ENCODE assay signal across 21 cellular contexts in the genomic region with DNA sequence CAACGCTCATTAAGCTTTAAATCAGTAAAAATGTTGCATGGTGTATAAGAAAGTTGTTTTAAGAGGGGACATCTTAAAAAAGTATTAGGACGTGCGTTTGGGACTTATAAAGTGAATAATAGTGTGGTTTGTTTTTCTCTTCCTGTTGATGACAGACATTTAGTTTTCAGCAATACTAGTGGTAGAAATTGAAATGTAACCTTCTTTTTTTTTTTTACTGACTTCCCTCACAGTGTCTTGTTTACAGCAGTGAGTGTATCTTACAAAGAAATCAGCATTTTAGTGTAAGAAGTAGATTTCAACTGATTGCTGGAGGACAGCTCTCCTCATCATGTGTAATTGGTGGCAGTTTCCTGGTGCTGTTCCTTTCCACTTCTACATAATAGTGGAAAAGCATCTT. TPM values are rescaled to one million over a fixed set of nuclear protein-coding genes. Genes with fewer than 3 reads are reported as not detected.
DNase-seq lines count a peak whose midpoint lies in the region; ATAC-seq and TF ChIP-seq lines count a peak whose summit lies in the region.
"Had no signal": no experiment of that assay in that cellular context is flagged by ENCODE, and none has a peak within 500 bp of the region (broad histone marks: within the 10 kb centered on the region; RNA-seq: fewer than 3 reads in every experiment).

No MANE protein-coding gene starts in this region.

- H3K4me1 Mint-ChIP-seq in activated naive CD4-positive, alpha-beta T cell treated with anti-CD3 and anti-CD28 coated beads, Interleukin-2, amount 10 ng/mL, durations not matched to agents 7 days and 5 days = peaks cover 31% of the 10 kb centered on the region
- H3K4me1 Mint-ChIP-seq in T-cell = peaks cover 63 to 70% (median 65%) of the 10 kb centered on the region in 3 donors
- H3K4me1 Mint-ChIP-seq in activated naive CD8-positive, alpha-beta T cell treated with anti-CD3 and anti-CD28 coated beads for 36 hours = peaks cover 29% of the 10 kb centered on the region
- H3K4me1 Mint-ChIP-seq in stimulated activated effector memory CD8-positive, alpha-beta T cell treated with anti-CD3 and anti-CD28 coated beads, Interleukin-12 subunit alpha, Interleukin-12 subunit beta, amount 100 ng/mL, for 72 hours = peaks cover 39% of the 10 kb centered on the region

- no peaks in the 10 kb centered on the region for H3K9me3 Mint-ChIP-seq in activated naive CD4-positive, alpha-beta T cell treated with anti-CD3 and anti-CD28 coated beads, Interleukin-2, amount 10 ng/mL, durations not matched to agents 7 days and 5 days
- H3K9me3 Mint-ChIP-seq in T-cell = no peaks in the 10 kb centered on the region
- no peaks in the 10 kb centered on the region for H3K9me3 Mint-ChIP-seq in activated naive CD8-positive, alpha-beta T cell treated with anti-CD3 and anti-CD28 coated beads for 36 hours
- no peaks in the 10 kb centered on the region for H3K9me3 Mint-ChIP-seq in stimulated activated effector memory CD8-positive, alpha-beta T cell treated with anti-CD3 and anti-CD28 coated beads, Interleukin-12 subunit alpha, Interleukin-12 subunit beta, amount 100 ng/mL, for 72 hours

- no peak overlapping the region for H3K4me3 ChIP-seq in tibial nerve
- H3K4me3 ChIP-seq: BLaER1, spleen, suprapubic skin had no signal

- peak; percentile 60 to 78 (median 70) for ATAC-seq in T-cell (replicated peaks in 1 of 4)
- no peak for ATAC-seq in stimulated activated effector memory CD8-positive, alpha-beta T cell treated with anti-CD3 and anti-CD28 coated beads, Interleukin-12 subunit alpha, Interleukin-12 subunit beta, amount 100 ng/mL, for 72 hours
- ATAC-seq: left cardiac atrium, Panc1, right cardiac atrium had no signal

- peaks cover 0 to 68% (median 6%) of the 10 kb centered on the region in 3 donors for H3K36me3 ChIP-seq in tibial nerve

- peaks cover 74% of the 10 kb centered on the region for H3K36me3 Mint-ChIP-seq in activated naive CD4-positive, alpha-beta T cell treated with anti-CD3 and anti-CD28 coated beads, Interleukin-2, amount 10 ng/mL, durations not matched to agents 7 days and 5 days
- H3K36me3 Mint-ChIP-seq in T-cell = peaks cover 70% of the 10 kb centered on the region
- peaks cover 56% of the 10 kb centered on the region for H3K36me3 Mint-ChIP-seq in activated naive CD8-positive, alpha-beta T cell treated with anti-CD3 and anti-CD28 coated beads for 36 hours
- peaks cover 100% of the 10 kb centered on the region for H3K36me3 Mint-ChIP-seq in stimulated activated effector memory CD8-positive, alpha-beta T cell treated with anti-CD3 and anti-CD28 coated beads, Interleukin-12 subunit alpha, Interleukin-12 subunit beta, amount 100 ng/mL, for 72 hours

- no peaks in the 10 kb centered on the region for H3K4me1 ChIP-seq in tibial nerve
- H3K4me1 ChIP-seq: BLaER1, suprapubic skin had no signal

- no peak for TF ChIP-seq EP300 in tibial nerve (IDR thresholded peaks at IDR 0.05)

- H3K27me3 ChIP-seq in tibial nerve = no peaks in the 10 kb centered on the region
- H3K27me3 ChIP-seq: BLaER1, spleen, suprapubic skin had no signal

- peak overlapping the region; percentile 93 for H3K27ac Mint-ChIP-seq in activated naive CD4-positive, alpha-beta T cell treated with anti-CD3 and anti-CD28 coated beads, Interleukin-2, amount 10 ng/mL, durations not matched to agents 7 days and 5 days
- H3K27ac Mint-ChIP-seq in T-cell = peak overlapping the region; percentile 86 to 95
- peak overlapping the region; percentile 25 for H3K27ac Mint-ChIP-seq in activated naive CD8-positive, alpha-beta T cell treated with anti-CD3 and anti-CD28 coated beads for 36 hours
- peak overlapping the region; percentile 79 for H3K27ac Mint-ChIP-seq in stimulated activated effector memory CD8-positive, alpha-beta T cell treated with anti-CD3 and anti-CD28 coated beads, Interleukin-12 subunit alpha, Interleukin-12 subunit beta, amount 100 ng/mL, for 72 hours

- WGBS in tibial nerve, 2 donors = 85 to 87% methylated on average over 3 of the region's 3 CpGs

- H3K27me3 Mint-ChIP-seq in activated naive CD4-positive, alpha-beta T cell treated with anti-CD3 and anti-CD28 coated beads, Interleukin-2, amount 10 ng/mL, durations not matched to agents 7 days and 5 days = no peaks in the 10 kb centered on the region
- no peaks in the 10 kb centered on the region for H3K27me3 Mint-ChIP-seq in T-cell
- H3K27me3 Mint-ChIP-seq in activated naive CD8-positive, alpha-beta T cell treated with anti-CD3 and anti-CD28 coated beads for 36 hours = no peaks in the 10 kb centered on the region

- CTCF ChIA-PET in activated naive CD4-positive, alpha-beta T cell treated with anti-CD3 and anti-CD28 coated beads, Interleukin-2, amount 10 ng/mL, durations not matched to agents 7 days and 5 days (lab: Charles Lee) = interaction anchor here (0.6 to 1.4 kb wide), 7 partner anchors 11 to 1336 kb away, joined by 3 to 5 read pairs (median 3); no protein-coding TSS in a partner anchor
- CTCF ChIA-PET in T-cell (lab: Charles Lee) = interaction anchor here (0.6 to 1.9 kb wide), 9 partner anchors 13 to 754 kb away, joined by 3 to 20 read pairs (median 3); no protein-coding TSS in a partner anchor

- TF ChIP-seq POLR2A in tibial nerve (IDR thresholded peaks at IDR 0.05) = no peak

- H3K4me3 Mint-ChIP-seq in activated naive CD4-positive, alpha-beta T cell treated with anti-CD3 and anti-CD28 coated beads, Interleukin-2, amount 10 ng/mL, durations not matched to agents 7 days and 5 days = no peak overlapping the region
- H3K4me3 Mint-ChIP-seq in T-cell = peak overlapping the region; percentile 26 to 54 (median 49)
- no peak overlapping the region for H3K4me3 Mint-ChIP-seq in activated naive CD8-positive, alpha-beta T cell treated with anti-CD3 and anti-CD28 coated beads for 36 hours
- peak overlapping the region; percentile 14 for H3K4me3 Mint-ChIP-seq in stimulated activated effector memory CD8-positive, alpha-beta T cell treated with anti-CD3 and anti-CD28 coated beads, Interleukin-12 subunit alpha, Interleukin-12 subunit beta, amount 100 ng/mL, for 72 hours

- POLR2A ChIA-PET in T-cell (lab: Charles Lee) = interaction anchor here in 1 of 2 donors (0.6 kb wide), 1 partner anchor 115 kb away, joined by 3 read pairs; no protein-coding TSS in a partner anchor

- TF ChIP-seq CTCF in tibial nerve (IDR thresholded peaks at IDR 0.05) = no peak

- H3K27ac ChIP-seq in tibial nerve = no peak overlapping the region
- H3K27ac ChIP-seq: BLaER1, suprapubic skin had no signal

- DNase-seq in activated naive CD4-positive, alpha-beta T cell treated with anti-CD3 and anti-CD28 coated beads, Interleukin-2, amount 10 ng/mL, durations not matched to agents 7 days and 5 days = no peak
- no peak for DNase-seq in activated naive CD4-positive, alpha-beta T cell treated with anti-CD3 and anti-CD28 coated beads, Interleukin-2, amount 50 U/mL, for 16 hours
- DNase-seq in T-cell (no peak), iPS-NIHi7 (ENCODE audit: extremely low spot score) (no peak), tibial nerve (ENCODE audit: low spot score in 2 of 2) (no peak), cerebellar cortex (ENCODE audit: low spot score) (no peak)
- DNase-seq in activated naive CD8-positive, alpha-beta T cell treated with anti-CD3 and anti-CD28 coated beads for 36 hours = no peak
- no peak for DNase-seq in stimulated activated effector memory CD8-positive, alpha-beta T cell treated with anti-CD3 and anti-CD28 coated beads, Interleukin-12 subunit alpha, Interleukin-12 subunit beta, amount 100 ng/mL, for 72 hours (ENCODE audit: low spot score in 2 of 2)
- DNase-seq: activated gamma-delta T cell, left cardiac atrium, NCI-H1092, NCI-H187, NCI-H69, posterior cingulate gyrus, right cardiac atrium, SIG-M5, spleen, SW 1271 had no signal

- no peaks in the 10 kb centered on the region for H3K9me3 ChIP-seq in tibial nerve
- H3K9me3 ChIP-seq: BLaER1, spleen, suprapubic skin had no signal

RNA-seq across cellular contexts. Expression of gene CYLD, which starts 39.6 kb away (rescaled TPM):
- 100 to 1,000 TPM; 243 to 380 (median 294) TPM for total RNA-seq in T-cell
- 10 to 100 TPM; 94.3 to 97.9 TPM for total RNA-seq in activated naive CD8-positive, alpha-beta T cell treated with anti-CD3 and anti-CD28 coated beads for 36 hours
- total RNA-seq in tibial nerve = 10 to 100 TPM; 23.7 to 52.7 (median 38.3) TPM

Comparison
In these comparisons a context has a peak if more than half of its experiments do, and no peak if none do; other contexts are left out.
1. H3K27ac Mint-ChIP-seq: peak in every context shown above with its lines; median percentile 93 in activated naive CD4-positive, alpha-beta T cell treated with anti-CD3 and anti-CD28 coated beads, Interleukin-2, amount 10 ng/mL, durations not matched to agents 7 days and 5 days; 90 in T-cell; 79 in stimulated activated effector memory CD8-positive, alpha-beta T cell treated with anti-CD3 and anti-CD28 coated beads, Interleukin-12 subunit alpha, Interleukin-12 subunit beta, amount 100 ng/mL, for 72 hours; 25 in activated naive CD8-positive, alpha-beta T cell treated with anti-CD3 and anti-CD28 coated beads for 36 hours.
2. H3K4me3 Mint-ChIP-seq: peak in T-cell (3 of 3) and stimulated activated effector memory CD8-positive, alpha-beta T cell treated with anti-CD3 and anti-CD28 coated beads, Interleukin-12 subunit alpha, Interleukin-12 subunit beta, amount 100 ng/mL, for 72 hours (single experiment); none in activated naive CD4-positive, alpha-beta T cell treated with anti-CD3 and anti-CD28 coated beads, Interleukin-2, amount 10 ng/mL, durations not matched to agents 7 days and 5 days (single experiment) and activated naive CD8-positive, alpha-beta T cell treated with anti-CD3 and anti-CD28 coated beads for 36 hours (single experiment).